In the genomic region with DNA sequence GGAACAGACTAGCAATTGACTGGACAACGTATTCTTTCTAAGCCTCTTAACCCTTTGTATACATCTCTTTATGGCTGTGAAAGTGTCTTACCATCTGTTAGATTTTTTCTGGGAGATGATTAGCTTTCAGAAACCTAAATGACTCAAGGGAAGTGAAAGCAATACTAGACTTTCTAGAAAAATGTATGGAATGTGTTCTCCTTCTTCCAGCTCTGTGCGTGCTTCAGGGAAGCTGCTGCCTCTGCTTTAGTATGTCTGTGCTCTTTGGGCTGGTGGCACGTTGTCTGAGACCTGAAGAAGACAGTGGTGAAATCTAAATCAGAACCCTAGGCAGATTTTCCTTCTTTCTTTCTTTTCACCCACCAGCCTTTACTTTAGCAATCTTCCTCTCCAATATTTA, we compare ENCODE assay signal across 11 cellular contexts.
DNase-seq lines count a peak whose midpoint lies in the region; ATAC-seq and TF ChIP-seq lines count a peak whose summit lies in the region.
"Had no signal": no experiment of that assay in that cellular context is flagged by ENCODE, and none has a peak within 500 bp of the region (broad histone marks: within the 10 kb centered on the region; RNA-seq: fewer than 3 reads in every experiment).

No MANE protein-coding gene starts in this region.

- no peaks in the 10 kb centered on the region for H3K9me3 Mint-ChIP-seq in activated naive CD4-positive, alpha-beta T cell treated with anti-CD3 and anti-CD28 coated beads, Interleukin-2, amount 50 U/mL, for 24 hours
- no peaks in the 10 kb centered on the region for H3K9me3 Mint-ChIP-seq in naive thymus-derived CD4-positive, alpha-beta T cell
- no peaks in the 10 kb centered on the region for H3K9me3 Mint-ChIP-seq in activated CD8-positive, alpha-beta T cell treated with anti-CD3 and anti-CD28 coated beads for 36 hours

- no peak for TF ChIP-seq POLR2A in upper lobe of left lung (IDR thresholded peaks at IDR 0.05)

- no peaks in the 10 kb centered on the region for H3K27me3 Mint-ChIP-seq in activated naive CD4-positive, alpha-beta T cell treated with anti-CD3 and anti-CD28 coated beads, Interleukin-2, amount 50 U/mL, for 24 hours
- H3K27me3 Mint-ChIP-seq in naive thymus-derived CD4-positive, alpha-beta T cell = no peaks in the 10 kb centered on the region
- H3K27me3 Mint-ChIP-seq in activated CD8-positive, alpha-beta T cell treated with anti-CD3 and anti-CD28 coated beads for 36 hours = no peaks in the 10 kb centered on the region

- H3K36me3 Mint-ChIP-seq in activated naive CD4-positive, alpha-beta T cell treated with anti-CD3 and anti-CD28 coated beads, Interleukin-2, amount 50 U/mL, for 24 hours = no peaks in the 10 kb centered on the region
- no peaks in the 10 kb centered on the region for H3K36me3 Mint-ChIP-seq in naive thymus-derived CD4-positive, alpha-beta T cell
- no peaks in the 10 kb centered on the region for H3K36me3 Mint-ChIP-seq in activated CD8-positive, alpha-beta T cell treated with anti-CD3 and anti-CD28 coated beads for 36 hours (ENCODE audit: low read depth)

- H3K4me1 Mint-ChIP-seq in activated naive CD4-positive, alpha-beta T cell treated with anti-CD3 and anti-CD28 coated beads, Interleukin-2, amount 50 U/mL, for 24 hours = peaks cover 78% of the 10 kb centered on the region
- H3K4me1 Mint-ChIP-seq in naive thymus-derived CD4-positive, alpha-beta T cell = peaks cover 24 to 76% (median 63%) of the 10 kb centered on the region in 7 donors
- peaks cover 59% of the 10 kb centered on the region for H3K4me1 Mint-ChIP-seq in activated CD8-positive, alpha-beta T cell treated with anti-CD3 and anti-CD28 coated beads for 36 hours (ENCODE audit: low read depth)

- H3K27ac ChIP-seq in naive thymus-derived CD4-positive, alpha-beta T cell (ENCODE audit: low read depth, low read length) = no peak overlapping the region
- H3K27ac ChIP-seq in upper lobe of left lung = peak overlapping the region in 3 of 4 donors; percentile 6 to 59 (median 8)

- H3K4me3 Mint-ChIP-seq in activated naive CD4-positive, alpha-beta T cell treated with anti-CD3 and anti-CD28 coated beads, Interleukin-2, amount 50 U/mL, for 24 hours = no peak overlapping the region
- H3K4me3 Mint-ChIP-seq in naive thymus-derived CD4-positive, alpha-beta T cell = no peak overlapping the region
- H3K4me3 Mint-ChIP-seq in activated CD8-positive, alpha-beta T cell treated with anti-CD3 and anti-CD28 coated beads for 36 hours = no peak overlapping the region

- CTCF ChIA-PET in naive thymus-derived CD4-positive, alpha-beta T cell (lab: Charles Lee) = no interaction called here
- CTCF ChIA-PET in activated CD8-positive, alpha-beta T cell treated with anti-CD3 and anti-CD28 coated beads for 36 hours (lab: Charles Lee) = no interaction called here

- no peaks in the 10 kb centered on the region for H3K9me3 ChIP-seq in naive thymus-derived CD4-positive, alpha-beta T cell (ENCODE audit: control insufficient read depth in 2 of 3, low read length in 3 of 3)
- H3K9me3 ChIP-seq in upper lobe of left lung = no peaks in the 10 kb centered on the region

- peaks cover 18 to 32% of the 10 kb centered on the region in 2 donors for H3K4me1 ChIP-seq in naive thymus-derived CD4-positive, alpha-beta T cell (ENCODE audit: control insufficient read depth in 2 of 2, insufficient read depth in 2 of 2, low read length in 2 of 2)
- H3K4me1 ChIP-seq in upper lobe of left lung = peaks cover 17 to 38% (median 29%) of the 10 kb centered on the region in 4 donors

- POLR2A ChIA-PET in naive thymus-derived CD4-positive, alpha-beta T cell (lab: Charles Lee) = interaction anchor here (0.6 kb wide), 1 partner anchor 1525 kb away, joined by 6 read pairs; no protein-coding TSS in a partner anchor
- POLR2A ChIA-PET in activated CD8-positive, alpha-beta T cell treated with anti-CD3 and anti-CD28 coated beads for 36 hours (lab: Charles Lee) = no interaction called here

- TF ChIP-seq CTCF in upper lobe of left lung (IDR thresholded peaks at IDR 0.05) = no peak
- no peak for TF ChIP-seq CTCF in activated CD8-positive, alpha-beta T cell treated with anti-CD3 and anti-CD28 coated beads for 36 hours (IDR thresholded peaks at IDR 0.05)

- no peaks in the 10 kb centered on the region for H3K27me3 ChIP-seq in naive thymus-derived CD4-positive, alpha-beta T cell (ENCODE audit: control insufficient read depth in 2 of 2, insufficient read depth in 2 of 2, low read length in 2 of 2)
- H3K27me3 ChIP-seq in upper lobe of left lung = no peaks in the 10 kb centered on the region

- H3K36me3 ChIP-seq in naive thymus-derived CD4-positive, alpha-beta T cell (ENCODE audit: control insufficient read depth in 2 of 3, insufficient read depth in 3 of 3, low read length in 3 of 3) = no peaks in the 10 kb centered on the region
- H3K36me3 ChIP-seq in upper lobe of left lung = no peaks in the 10 kb centered on the region

- no peak overlapping the region for H3K4me3 ChIP-seq in naive thymus-derived CD4-positive, alpha-beta T cell (ENCODE audit: low read length)
- no peak overlapping the region for H3K4me3 ChIP-seq in upper lobe of left lung

- TF ChIP-seq EP300 in upper lobe of left lung (IDR thresholded peaks at IDR 0.05) = no peak

- DNase-seq in activated naive CD4-positive, alpha-beta T cell treated with anti-CD3 and anti-CD28 coated beads, Interleukin-2, amount 50 U/mL, for 16 hours = no peak
- DNase-seq in epidermal melanocyte (ENCODE audit: insufficient read length, low spot score) = peak; percentile 33
- DNase-seq in naive thymus-derived CD4-positive, alpha-beta T cell = no peak
- no peak for DNase-seq in upper lobe of left lung
- no peak for DNase-seq in activated CD8-positive, alpha-beta T cell treated with anti-CD3 and anti-CD28 coated beads for 36 hours
- DNase-seq in activated CD4-positive, alpha-beta T cell treated with anti-CD3 and anti-CD28 coated beads for 4 hours = no peak
- no peak for DNase-seq in NCI-H82 (lab: John Stamatoyannopoulos, UW)
- DNase-seq: activated effector memory CD4-positive, alpha-beta T cell treated with Interleukin-2 at 50 U/mL for 16 hours; mesendoderm; stimulated activated CD4-positive, alpha-beta T cell treated with anti-CD3 and anti-CD28 coated beads, Interleukin-1b, Interleukin-23, amount 100 ng/mL, for 48 hours had no signal

- no peak for ATAC-seq in naive thymus-derived CD4-positive, alpha-beta T cell
- ATAC-seq in upper lobe of left lung (ENCODE audit: low FRiP score in 2 of 2) = no peak
- no peak for ATAC-seq in activated CD8-positive, alpha-beta T cell treated with anti-CD3 and anti-CD28 coated beads for 36 hours

- 30 to 44% methylated on average over 3 of the region's 3 CpGs for WGBS in upper lobe of left lung, 2 donors

- intact Hi-C loops in naive thymus-derived CD4-positive, alpha-beta T cell (cut with micrococcal nuclease) = loop anchor here in 1 of 2 donors (2.0 kb wide), 2 partner anchors 16 to 90 kb away; partner anchors contain the start of gene ITPR1
- intact Hi-C loops in activated CD8-positive, alpha-beta T cell treated with anti-CD3 and anti-CD28 coated beads for 36 hours (cut with micrococcal nuclease) = loop anchor here (5.0 kb wide), 1 partner anchor 90 kb away; the partner anchor contains the start of gene ITPR1

- H3K27ac Mint-ChIP-seq in activated naive CD4-positive, alpha-beta T cell treated with anti-CD3 and anti-CD28 coated beads, Interleukin-2, amount 50 U/mL, for 24 hours = peak overlapping the region; percentile 68
- H3K27ac Mint-ChIP-seq in naive thymus-derived CD4-positive, alpha-beta T cell = peak overlapping the region in 8 of 9 donors; percentile 5 to 84 (median 54)
- H3K27ac Mint-ChIP-seq in activated CD8-positive, alpha-beta T cell treated with anti-CD3 and anti-CD28 coated beads for 36 hours = no peak overlapping the region
